Comparison of ENCODE assay signal across 21 cellular contexts in genomic region chr2:13768274-13768673, GRCh38.
"Had no signal": no experiment of that assay in that cellular context is flagged by ENCODE, and none has a peak within 500 bp of the region (broad histone marks: within the 10 kb centered on the region; RNA-seq: fewer than 3 reads in every experiment).

No MANE protein-coding gene starts in this region.

- H3K27ac ChIP-seq: adrenal gland, left ventricle myocardium inferior, tibial nerve had no signal

- H3K9me3 ChIP-seq: adrenal gland, left ventricle myocardium inferior, tibial nerve had no signal

- FAIRE-seq: astrocyte, colon, small intestine had no signal

- DNase-seq: activated B cell treated with CpG ODN at 0.5 μM for 24 hours; activated CD4-positive, alpha-beta T cell treated with anti-CD3 and anti-CD28 coated beads for 4 hours; activated CD4-positive, alpha-beta T cell treated with anti-CD3 and anti-CD28 coated beads, Interleukin-2, amount 50 U/mL, for 48 hours; activated CD8-positive, alpha-beta memory T cell treated with anti-CD3 and anti-CD28 coated beads, Interleukin-2, amount 50 U/mL, for 48 hours; activated naive CD4-positive, alpha-beta T cell; activated T-cell treated with anti-CD3 and anti-CD28 coated beads, Interleukin-2, amount 50 U/mL, for 4 hours; adrenal gland; central memory CD4-positive, alpha-beta T cell; effector memory CD4-positive, alpha-beta T cell; foreskin melanocyte; hypothalamus; left ventricle myocardium inferior; naive thymus-derived CD4-positive, alpha-beta T cell; small intestine; stimulated activated CD4-positive, alpha-beta T cell treated with anti-CD3 and anti-CD28 coated beads, Interleukin-2, amount 100 ng/mL, for 24 hours; stimulated activated naive CD8-positive, alpha-beta T cell treated with anti-CD3 and anti-CD28 coated beads, Interleukin-15, amount 100 ng/mL, for 72 hours had no signal

- H3K36me3 ChIP-seq: adrenal gland, left ventricle myocardium inferior, tibial nerve had no signal

- H3K27me3 ChIP-seq: adrenal gland, tibial nerve had no signal

- H3K4me1 ChIP-seq: adrenal gland, left ventricle myocardium inferior, tibial nerve had no signal

- H3K4me3 ChIP-seq: adrenal gland, left ventricle myocardium inferior, tibial nerve had no signal

- ATAC-seq: activated T-cell treated with anti-CD3 and anti-CD28 coated beads, Interleukin-2, amount 50 U/mL, for 4 hours; naive thymus-derived CD4-positive, alpha-beta T cell; sciatic nerve; stimulated activated effector memory CD8-positive, alpha-beta T cell treated with anti-CD3 and anti-CD28 coated beads, Interleukin-12 subunit alpha, Interleukin-12 subunit beta, amount 100 ng/mL, for 72 hours; stimulated activated naive CD8-positive, alpha-beta T cell treated with anti-CD3 and anti-CD28 coated beads, Interleukin-15, amount 100 ng/mL, for 72 hours had no signal
